In the genomic region with DNA sequence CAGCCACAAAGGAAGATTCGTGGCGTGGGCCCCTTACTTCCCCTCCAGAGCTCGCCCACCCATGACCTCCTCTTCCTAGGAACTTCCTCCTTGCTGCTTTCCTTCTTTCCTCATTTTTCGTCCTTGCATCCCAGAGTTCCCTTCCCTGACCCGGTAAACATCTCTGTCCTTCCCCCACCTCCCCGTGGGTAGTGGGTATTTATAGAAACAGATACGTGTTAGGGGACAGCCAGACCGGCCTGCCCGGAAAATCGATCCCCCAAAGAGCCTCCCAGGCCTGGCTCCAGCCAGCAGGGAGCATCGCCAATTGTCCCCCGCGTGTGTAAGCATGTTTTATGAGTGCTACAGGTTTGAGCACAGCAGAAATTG, we compare ENCODE assay signal across 8 cellular contexts.
A peak's percentile ranks its signal among the peaks of the same experiment; 100 is the strongest.
DNase-seq lines count a peak whose midpoint lies in the region; ATAC-seq and TF ChIP-seq lines count a peak whose summit lies in the region.

No MANE protein-coding gene starts in this region.

- peaks cover 32% of the 10 kb centered on the region for H3K36me3 ChIP-seq in WERI-Rb-1

- H3K9me3 ChIP-seq in WERI-Rb-1 (ENCODE audit: severe bottlenecking), result no peaks in the 10 kb centered on the region

- H3K27me3 ChIP-seq in WERI-Rb-1 (ENCODE audit: insufficient read depth, low read depth, severe bottlenecking), result no peaks in the 10 kb centered on the region

- H3K27ac ChIP-seq in WERI-Rb-1, result peak overlapping the region; percentile 97

- ATAC-seq in GM19395 (IDR thresholded peaks at IDR 0.05; ENCODE audit: unreplicated experiment) (no peak), HG03139 (IDR thresholded peaks at IDR 0.05; ENCODE audit: unreplicated experiment) (no peak)

- peaks cover 3% of the 10 kb centered on the region for H3K27me3 Mint-ChIP-seq in nephron (ENCODE audit: low read depth)

- TF ChIP-seq CTCF in WERI-Rb-1 (IDR thresholded peaks at IDR 0.05; ENCODE audit: low read depth, low read length) (no peak), nephron (IDR thresholded peaks at IDR 0.05; ENCODE audit: unreplicated experiment in 3 of 3) (no peak)

- no peaks in the 10 kb centered on the region for H3K9me3 Mint-ChIP-seq in nephron

- peak overlapping the region; percentile 94 to 98 (median 96) for H3K4me3 Mint-ChIP-seq in nephron

- DNase-seq in activated T-cell treated with anti-CD3 and anti-CD28 coated beads for 24 hours (ENCODE audit: low read depth) (peak; percentile 6), activated T-cell treated with anti-CD3 and anti-CD28 coated beads for 4 hours (no peak), WERI-Rb-1 (no peak), fibroblast of gingiva (ENCODE audit: low read depth) (peak; percentile 5), NCI-H1092 treated with DMSO at 0.1 percent for 48 hours (lab: John Stamatoyannopoulos, UW) (no peak)

- peak overlapping the region; percentile 96 to 98 (median 97) for H3K27ac Mint-ChIP-seq in nephron

- H3K36me3 Mint-ChIP-seq in nephron (ENCODE audit: low read depth), result peaks cover 34% of the 10 kb centered on the region

- peaks cover 44% of the 10 kb centered on the region for H3K4me1 Mint-ChIP-seq in nephron

- peak overlapping the region; percentile 89 for H3K4me3 ChIP-seq in WERI-Rb-1 (ENCODE audit: low read depth, low read length)

Comparison
In these comparisons a context has a peak if more than half of its experiments do, and no peak if none do; other contexts are left out.
1. DNase-seq: peak in activated T-cell treated with anti-CD3 and anti-CD28 coated beads for 24 hours (single experiment) and fibroblast of gingiva (single experiment); none in activated T-cell treated with anti-CD3 and anti-CD28 coated beads for 4 hours (single experiment), WERI-Rb-1 (single experiment) and NCI-H1092 treated with DMSO at 0.1 percent for 48 hours (single experiment).